ENCODE assay signal across 1 cellular context in the genomic region with DNA sequence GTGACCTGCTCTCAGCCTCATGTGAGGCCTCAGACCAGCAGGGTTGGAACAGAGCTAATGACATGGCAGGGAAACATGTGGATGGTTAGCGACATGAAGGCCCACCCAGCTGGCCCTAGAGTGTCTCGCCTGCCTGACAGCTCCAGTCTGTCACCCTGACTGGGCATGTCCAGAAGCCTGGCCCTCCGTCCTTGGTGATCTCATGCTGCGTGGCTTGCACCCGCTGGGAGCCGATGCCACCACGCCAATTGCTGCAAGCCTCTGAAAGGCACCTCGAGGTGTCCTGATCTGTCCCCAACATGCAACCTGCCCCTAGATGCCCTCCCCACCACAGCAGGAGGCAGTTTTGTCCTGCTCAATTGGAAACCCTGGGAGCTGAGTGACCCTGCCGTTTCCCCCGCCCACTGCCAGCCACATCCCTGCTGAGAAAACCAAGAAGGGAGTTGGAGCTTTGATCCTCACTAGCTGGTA.
TF ChIP-seq lines count a peak whose summit lies in the region.

No MANE protein-coding gene starts in this region.

TF ChIP-seq in HepG2, 621 proteins besides CTCF, POLR2A, EP300 and RAD21:
- TF ChIP-seq RFXAP (CRISPR knock-in tag; IDR thresholded peaks at IDR 0.05; ENCODE audit: borderline replicate concordance) (no peak), ZMYM3 (CRISPR knock-in tag; IDR thresholded peaks at IDR 0.05) (no peak), HIVEP1 (CRISPR knock-in tag; IDR thresholded peaks at IDR 0.05) (no peak), POLR2AphosphoS2 (IDR thresholded peaks at IDR 0.05; ENCODE audit: low read depth, low read length) (no peak), POLR2AphosphoS5 (IDR thresholded peaks at IDR 0.05; ENCODE audit: low read depth, low read length) (no peak), ATF7-NPFF (CRISPR knock-in tag; IDR thresholded peaks at IDR 0.05; ENCODE audit: low read depth) (no peak), ZSCAN29 (CRISPR knock-in tag; conservative IDR thresholded peaks at IDR 0.05) (no peak), MTA1 (CRISPR knock-in tag; IDR thresholded peaks at IDR 0.05; ENCODE audit: borderline replicate concordance) (no peak), SMARCC2 (IDR thresholded peaks at IDR 0.05) (no peak), PLRG1 (conservative IDR thresholded peaks at IDR 0.05) (no peak), ZEB1 (IDR thresholded peaks at IDR 0.05; ENCODE audit: insufficient replicate concordance, low read depth) (no peak), BRD4 (CRISPR knock-in tag; IDR thresholded peaks at IDR 0.05) (no peak), ARID2 (CRISPR knock-in tag; IDR thresholded peaks at IDR 0.05; ENCODE audit: borderline replicate concordance) (no peak), SMYD3 (CRISPR knock-in tag; IDR thresholded peaks at IDR 0.05) (no peak)
- TF ChIP-seq, protein P1, sequence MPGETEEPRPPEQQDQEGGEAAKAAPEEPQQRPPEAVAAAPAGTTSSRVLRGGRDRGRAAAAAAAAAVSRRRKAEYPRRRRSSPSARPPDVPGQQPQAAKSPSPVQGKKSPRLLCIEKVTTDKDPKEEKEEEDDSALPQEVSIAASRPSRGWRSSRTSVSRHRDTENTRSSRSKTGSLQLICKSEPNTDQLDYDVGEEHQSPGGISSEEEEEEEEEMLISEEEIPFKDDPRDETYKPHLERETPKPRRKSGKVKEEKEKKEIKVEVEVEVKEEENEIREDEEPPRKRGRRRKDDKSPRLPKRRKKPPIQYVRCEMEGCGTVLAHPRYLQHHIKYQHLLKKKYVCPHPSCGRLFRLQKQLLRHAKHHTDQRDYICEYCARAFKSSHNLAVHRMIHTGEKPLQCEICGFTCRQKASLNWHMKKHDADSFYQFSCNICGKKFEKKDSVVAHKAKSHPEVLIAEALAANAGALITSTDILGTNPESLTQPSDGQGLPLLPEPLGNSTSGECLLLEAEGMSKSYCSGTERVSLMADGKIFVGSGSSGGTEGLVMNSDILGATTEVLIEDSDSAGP (CRISPR knock-in tag; IDR thresholded peaks at IDR 0.05; ENCODE audit: borderline replicate concordance), result no peak
- TF ChIP-seq, protein P2, sequence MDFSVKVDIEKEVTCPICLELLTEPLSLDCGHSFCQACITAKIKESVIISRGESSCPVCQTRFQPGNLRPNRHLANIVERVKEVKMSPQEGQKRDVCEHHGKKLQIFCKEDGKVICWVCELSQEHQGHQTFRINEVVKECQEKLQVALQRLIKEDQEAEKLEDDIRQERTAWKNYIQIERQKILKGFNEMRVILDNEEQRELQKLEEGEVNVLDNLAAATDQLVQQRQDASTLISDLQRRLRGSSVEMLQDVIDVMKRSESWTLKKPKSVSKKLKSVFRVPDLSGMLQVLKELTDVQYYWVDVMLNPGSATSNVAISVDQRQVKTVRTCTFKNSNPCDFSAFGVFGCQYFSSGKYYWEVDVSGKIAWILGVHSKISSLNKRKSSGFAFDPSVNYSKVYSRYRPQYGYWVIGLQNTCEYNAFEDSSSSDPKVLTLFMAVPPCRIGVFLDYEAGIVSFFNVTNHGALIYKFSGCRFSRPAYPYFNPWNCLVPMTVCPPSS (IDR thresholded peaks at IDR 0.05), result no peak
- TF ChIP-seq, protein P3, sequence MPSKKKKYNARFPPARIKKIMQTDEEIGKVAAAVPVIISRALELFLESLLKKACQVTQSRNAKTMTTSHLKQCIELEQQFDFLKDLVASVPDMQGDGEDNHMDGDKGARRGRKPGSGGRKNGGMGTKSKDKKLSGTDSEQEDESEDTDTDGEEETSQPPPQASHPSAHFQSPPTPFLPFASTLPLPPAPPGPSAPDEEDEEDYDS (CRISPR knock-in tag; IDR thresholded peaks at IDR 0.05), result no peak
